ENCODE assay signal across 26 cellular contexts in genomic region chr17:58375811-58376210, GRCh38. TPM values are rescaled to one million over a fixed set of nuclear protein-coding genes. Genes with fewer than 3 reads are reported as not detected.
DNase-seq lines count a peak whose midpoint lies in the region; ATAC-seq, FAIRE-seq and TF ChIP-seq lines count a peak whose summit lies in the region.
"Had no signal": no experiment of that assay in that cellular context is flagged by ENCODE, and none has a peak within 500 bp of the region (broad histone marks: within the 10 kb centered on the region; RNA-seq: fewer than 3 reads in every experiment).

No MANE protein-coding gene starts in this region.

- TF ChIP-seq CTCF in HEK293 (tag by site-specific recombination; IDR thresholded peaks at IDR 0.05) (no peak), K562 (IDR thresholded peaks at IDR 0.05 in 2 of 3, conservative IDR thresholded peaks at IDR 0.05 in 1 of 3; ENCODE audit: insufficient read depth in 2 of 3, low read depth in 1 of 3, low read length in 3 of 3) (no peak)

- intact Hi-C loops in K562 (cut with micrococcal nuclease): no loop called here
- intact Hi-C loops in left colon (cut with DNase I, micrococcal nuclease): no loop called here

- no peak overlapping the region for H2AFZ ChIP-seq in K562 (ENCODE audit: low read depth, low read length)
- H2AFZ ChIP-seq: parathyroid adenoma had no signal

- in situ Hi-C loops in K562 (cut with MboI): no loop called here

- DNase-seq in K562 (ENCODE audit: extremely low read depth in 1 of 4, low spot score in 3 of 4): no peak
- peak in 1 of 2 donors; percentile 55 for DNase-seq in left colon
- no peak for DNase-seq in stimulated activated effector memory CD8-positive, alpha-beta T cell treated with anti-CD3 and anti-CD28 coated beads, Interleukin-12 subunit alpha, Interleukin-12 subunit beta, amount 100 ng/mL, for 72 hours (ENCODE audit: low spot score in 2 of 2)
- DNase-seq in NCI-H1417 (lab: John Stamatoyannopoulos, UW): no peak
- no peak for DNase-seq in SJCRH30
- DNase-seq: activated CD4-positive, alpha-beta T cell treated with anti-CD3 and anti-CD28 coated beads, Interleukin-2, amount 50 U/mL, for 48 hours; anterior cingulate cortex; NCI-H1092 treated with DMSO at 0.1 percent for 48 hours; NCI-H187 treated with DMSO at 0.1 percent for 48 hours; NCI-H524 treated with DMSO at 0.1 percent for 48 hours; nephron progenitor cell; SHP77 treated with DMSO at 0.1 percent for 48 hours; stimulated activated CD4-positive, alpha-beta T cell treated with anti-CD3 and anti-CD28 coated beads, Interleukin-2, amount 100 ng/mL, for 48 hours; SW 1271; T1000; upper lobe of left lung had no signal

- no peaks in the 10 kb centered on the region for H4K20me1 ChIP-seq in K562 (replicated peaks; ENCODE audit: control insufficient read depth, insufficient read depth, low read length)

- H3K9ac ChIP-seq in K562 (ENCODE audit: insufficient read depth in 1 of 2, low read depth in 2 of 2, low read length in 2 of 2): peak overlapping the region in 1 of 2 experiments; percentile 45; a peak in 1 of 4 replicates
- H3K9ac ChIP-seq: parathyroid adenoma had no signal

- POLR2A ChIA-PET in HEK293 (lab: Yijun Ruan, JAX): interaction anchor here (1.5 kb wide), 1 partner anchor 24 kb away, joined by 6 read pairs; the partner anchor contains the start of gene SUPT4H1
- POLR2A ChIA-PET in K562 (lab: Yijun Ruan, JAX): interaction anchor here (1.0 to 1.9 kb wide), 2 partner anchors 12 to 44 kb away, joined by 3 to 5 read pairs; no protein-coding TSS in a partner anchor

- no peak overlapping the region for H3K4me3 Mint-ChIP-seq in stimulated activated effector memory CD8-positive, alpha-beta T cell treated with anti-CD3 and anti-CD28 coated beads, Interleukin-12 subunit alpha, Interleukin-12 subunit beta, amount 100 ng/mL, for 72 hours
- H3K4me3 Mint-ChIP-seq: activated naive CD8-positive, alpha-beta T cell; nephron progenitor cell had no signal

- TF ChIP-seq RAD21 in K562 (CRISPR knock-in tag; conservative IDR thresholded peaks at IDR 0.05 in 1 of 2, IDR thresholded peaks at IDR 0.05 in 1 of 2): no peak

- H3K4me2 ChIP-seq in K562 (ENCODE audit: insufficient read depth, low read length): no peak overlapping the region

- peak overlapping the region; percentile 1 for H3K27ac Mint-ChIP-seq in stimulated activated effector memory CD8-positive, alpha-beta T cell treated with anti-CD3 and anti-CD28 coated beads, Interleukin-12 subunit alpha, Interleukin-12 subunit beta, amount 100 ng/mL, for 72 hours
- H3K27ac Mint-ChIP-seq: activated naive CD8-positive, alpha-beta T cell; activated T-helper 2 cell treated with anti-CD3 and anti-CD28 coated beads, Interferon-gamma antibody, Interleukin-2, Interleukin-4, amounts not matched to agents 10 μg/mL and 5 μg/mL and 100 μg/mL, durations not matched to agents 14 hours and 24 hours and 36 hours had no signal

- H3K36me3 Mint-ChIP-seq in stimulated activated effector memory CD8-positive, alpha-beta T cell treated with anti-CD3 and anti-CD28 coated beads, Interleukin-12 subunit alpha, Interleukin-12 subunit beta, amount 100 ng/mL, for 72 hours: no peaks in the 10 kb centered on the region

- H3K4me1 Mint-ChIP-seq in stimulated activated effector memory CD8-positive, alpha-beta T cell treated with anti-CD3 and anti-CD28 coated beads, Interleukin-12 subunit alpha, Interleukin-12 subunit beta, amount 100 ng/mL, for 72 hours: peaks cover 10% of the 10 kb centered on the region

- no peaks in the 10 kb centered on the region for H3K9me3 ChIP-seq in HEK293 (ENCODE audit: control insufficient read depth, insufficient read depth, low read depth, low read length)
- H3K9me3 ChIP-seq in K562 (replicated peaks; ENCODE audit: control insufficient read depth, insufficient read depth, low read depth, low read length): no peaks in the 10 kb centered on the region
- no peaks in the 10 kb centered on the region for H3K9me3 ChIP-seq in SJCRH30 (replicated peaks)
- H3K9me3 ChIP-seq: gastroesophageal sphincter, upper lobe of left lung had no signal

- no peak for FAIRE-seq in K562 (lab: Jason Lieb, UNC)
- FAIRE-seq: bronchial epithelial cell, keratinocyte had no signal

- no peak overlapping the region for H3K4me3 ChIP-seq in HEK293 (ENCODE audit: low read depth, low read length)
- H3K4me3 ChIP-seq in K562: no peak overlapping the region
- H3K4me3 ChIP-seq in SJCRH30: no peak overlapping the region
- H3K4me3 ChIP-seq: gastroesophageal sphincter, upper lobe of left lung had no signal

- no peaks in the 10 kb centered on the region for H3K79me2 ChIP-seq in K562 (ENCODE audit: control insufficient read depth, insufficient read depth, low read length)

- H3K36me3 ChIP-seq in HEK293 (ENCODE audit: control insufficient read depth in 2 of 2, insufficient read depth in 1 of 2, low read length in 2 of 2) (peaks cover 0 to 2% of the 10 kb centered on the region in 2 experiments; a peak in 1 of 3 replicates), K562 (ENCODE audit: control insufficient read depth, insufficient read depth, low read length) (no peaks in the 10 kb centered on the region), SJCRH30 (no peaks in the 10 kb centered on the region)
- H3K36me3 ChIP-seq: gastroesophageal sphincter, upper lobe of left lung had no signal

- TF ChIP-seq POLR2A in K562 (conservative IDR thresholded peaks at IDR 0.05): no peak

- H3K27ac ChIP-seq in HEK293 (ENCODE audit: extremely low read depth, low read depth, low read length): no peak overlapping the region; the same call in 1 of the 2 replicates
- H3K27ac ChIP-seq in K562 (ENCODE audit: extremely low read depth, low read depth, low read length): no peak overlapping the region
- H3K27ac ChIP-seq in SJCRH30: no peak overlapping the region
- H3K27ac ChIP-seq: gastroesophageal sphincter had no signal

- H3K9me1 ChIP-seq in K562 (ENCODE audit: control insufficient read depth, insufficient read depth, low read length): no peaks in the 10 kb centered on the region

- H3K27me3 ChIP-seq in K562 (ENCODE audit: control insufficient read depth in 2 of 2, insufficient read depth in 2 of 2, low read length in 2 of 2) (no peaks in the 10 kb centered on the region), SJCRH30 (no peaks in the 10 kb centered on the region; the same call in 1 of the 2 replicates)
- H3K27me3 ChIP-seq: gastroesophageal sphincter, upper lobe of left lung had no signal

- no peak for TF ChIP-seq EP300 in K562 (IDR thresholded peaks at IDR 0.05; ENCODE audit: low read length)

- CTCF ChIA-PET in HEK293 (lab: Yijun Ruan, JAX): interaction anchor here (0.5 to 1.0 kb wide), 2 partner anchors 68 to 169 kb away, joined by 3 read pairs; no protein-coding TSS in a partner anchor
- CTCF ChIA-PET in K562 (lab: Yijun Ruan, JAX; ENCODE audit: low intra/inter-chr PET ratio): no interaction called here

- no peaks in the 10 kb centered on the region for H3K9me3 Mint-ChIP-seq in stimulated activated effector memory CD8-positive, alpha-beta T cell treated with anti-CD3 and anti-CD28 coated beads, Interleukin-12 subunit alpha, Interleukin-12 subunit beta, amount 100 ng/mL, for 72 hours
- H3K9me3 Mint-ChIP-seq: activated T-helper 2 cell treated with anti-CD3 and anti-CD28 coated beads, Interferon-gamma antibody, Interleukin-2, Interleukin-4, amounts not matched to agents 10 μg/mL and 5 μg/mL and 100 μg/mL, durations not matched to agents 14 hours and 24 hours and 36 hours; nephron progenitor cell had no signal

- ATAC-seq in K562 (peak; percentile 16; the same call in 1 of the 3 replicates), left colon (peak; percentile 48), GM18873 (IDR thresholded peaks at IDR 0.05; ENCODE audit: low FRiP score, unreplicated experiment) (no peak)
- ATAC-seq in stimulated activated effector memory CD8-positive, alpha-beta T cell treated with anti-CD3 and anti-CD28 coated beads, Interleukin-12 subunit alpha, Interleukin-12 subunit beta, amount 100 ng/mL, for 72 hours: no peak
- ATAC-seq: gastroesophageal sphincter, Panc1 had no signal

- WGBS in K562 (ENCODE audit: insufficient coverage, low coverage, missing lambda C conversion rate): 22% methylated on average over 2 of the region's 2 CpGs

- BruUV-seq in K562 (replicated peaks; lab: Mats Ljungman, UMichigan): no TSS peak

- H3K4me1 ChIP-seq in HEK293 (ENCODE audit: control insufficient read depth, insufficient read depth, low read length) (peaks cover 4% of the 10 kb centered on the region; the same call in 1 of the 2 replicates), K562 (replicated peaks in 1 of 2; ENCODE audit: control insufficient read depth in 2 of 2, insufficient read depth in 2 of 2, low read length in 2 of 2) (peaks cover 0 to 26% of the 10 kb centered on the region in 2 experiments; a peak in 4 of 5 replicates), SJCRH30 (no peaks in the 10 kb centered on the region)
- H3K4me1 ChIP-seq: gastroesophageal sphincter had no signal

RNA-seq across cellular contexts. Expression of gene SUPT4H1, which starts 23.8 kb away (rescaled TPM):
- total RNA-seq in K562 (2011; cell fraction: chromatin; rRNA removed; ENCODE audit: low replicate concordance): 26.0 and 31.9 TPM in 2 replicates
- 30.7 and 32.8 TPM in 2 replicates for total RNA-seq in K562 (2011; cell fraction: nucleolus; rRNA removed)
- 38.1 and 51.1 TPM in 2 replicates for total RNA-seq in K562 (2011; cell fraction: nucleoplasm; rRNA removed)
- total RNA-seq in K562 (2014; rRNA removed) (62.1 and 94.0 TPM in 2 replicates), K562 (2014; rRNA removed; fragmentation: Illumina TruSeq; extraction: Trizol) (102 and 108 TPM in 2 replicates), K562 (2015; rRNA removed; fragmentation: Illumina TruSeq; extraction: Trizol) (90.6 and 94.8 TPM in 2 replicates), K562 (2021) (105 and 111 TPM in 2 replicates), left colon (10 to 100 TPM; 58.1 to 63.0 TPM)
- polyA plus RNA-seq in K562 (2011; rRNA removed) (198 and 273 TPM in 2 replicates), K562 (2014; fragmentation: Illumina TruSeq; extraction: Trizol) (116 and 140 TPM in 2 replicates), K562 (2014; fragmentation: Nextera tagmentation; extraction: Ambion mirVana) (100 to 1,000 TPM; 235 to 320 TPM), K562 (2014; rRNA removed) (113 and 117 TPM in 2 replicates)
- 118 and 163 TPM in 2 replicates for polyA plus RNA-seq in K562 (2011; cell fraction: cytosol; rRNA removed)
- polyA plus RNA-seq in K562 (2011; cell fraction: nucleus; rRNA removed): 45.3 and 71.9 TPM in 2 replicates
- polyA plus RNA-seq in K562 (2012): 120 and 125 TPM in 2 replicates
- 107 and 135 TPM in 2 replicates for polyA minus RNA-seq in K562 (2011; rRNA and poly(A)+ RNA removed)
- 23.5 and 42.2 TPM in 2 replicates for polyA minus RNA-seq in K562 (2011; cell fraction: cytosol; rRNA and poly(A)+ RNA removed)
- polyA minus RNA-seq in K562 (2011; cell fraction: nucleus; rRNA and poly(A)+ RNA removed): 12.4 and 23.0 TPM in 2 replicates
- 61.2 and 61.3 TPM in 2 replicates for total RNA-seq in SJCRH30 (2014; rRNA removed; shearing (Covaris generic))

RNA-seq across cellular contexts. Expression of gene RNF43, which starts 41.5 kb away (rescaled TPM):
- total RNA-seq in K562 (2011; cell fraction: chromatin; rRNA removed; ENCODE audit: low replicate concordance): 8.4 and 9.4 TPM in 2 replicates
- 5.0 and 6.2 TPM in 2 replicates for total RNA-seq in K562 (2011; cell fraction: nucleolus; rRNA removed)
- 7.3 and 9.5 TPM in 2 replicates for total RNA-seq in K562 (2011; cell fraction: nucleoplasm; rRNA removed)
- total RNA-seq in K562 (2014; rRNA removed): 1.5 and 2.0 TPM in 2 replicates
- 1.5 TPM in 2 replicates for total RNA-seq in K562 (2014; rRNA removed; fragmentation: Illumina TruSeq; extraction: Trizol)
- 1.2 TPM in 2 replicates for total RNA-seq in K562 (2015; rRNA removed; fragmentation: Illumina TruSeq; extraction: Trizol)
- 2.3 and 2.7 TPM in 2 replicates for total RNA-seq in K562 (2021)
- 0.75 and 1.2 TPM in 2 replicates for polyA plus RNA-seq in K562 (2011; rRNA removed)
- polyA plus RNA-seq in K562 (2011; cell fraction: cytosol; rRNA removed): 0.47 and 0.79 TPM in 2 replicates
- 2.0 and 2.8 TPM in 2 replicates for polyA plus RNA-seq in K562 (2011; cell fraction: nucleus; rRNA removed)
- polyA plus RNA-seq in K562 (2012): 2.6 and 3.4 TPM in 2 replicates
- polyA plus RNA-seq in K562 (2014; fragmentation: Illumina TruSeq; extraction: Trizol): 1.7 and 2.1 TPM in 2 replicates
- under 1 TPM; 0.29 to 0.51 TPM for polyA plus RNA-seq in K562 (2014; fragmentation: Nextera tagmentation; extraction: Ambion mirVana)
- 1.4 TPM in 2 replicates for polyA plus RNA-seq in K562 (2014; rRNA removed)
- 1.1 and 3.1 TPM in 2 replicates for polyA minus RNA-seq in K562 (2011; rRNA and poly(A)+ RNA removed)
- 0.29 and 2.1 TPM in 2 replicates for polyA minus RNA-seq in K562 (2011; cell fraction: cytosol; rRNA and poly(A)+ RNA removed)
- polyA minus RNA-seq in K562 (2011; cell fraction: nucleus; rRNA and poly(A)+ RNA removed): 0.89 and 1.3 TPM in 2 replicates
- total RNA-seq in left colon: 10 to 100 TPM; 37.3 to 50.5 TPM
- total RNA-seq in SJCRH30 (2014; rRNA removed; shearing (Covaris generic)): not detected in 2 replicates
- polyA plus RNA-seq: AG04450 had no signal

RNA-seq across cellular contexts. Expression of gene TSPOAP1, which starts 47.2 kb away (rescaled TPM):
- 26.2 and 58.3 TPM in 2 replicates for total RNA-seq in K562 (2011; cell fraction: chromatin; rRNA removed; ENCODE audit: low replicate concordance)
- total RNA-seq in K562 (2011; cell fraction: nucleolus; rRNA removed): 24.0 and 24.1 TPM in 2 replicates
- total RNA-seq in K562 (2011; cell fraction: nucleoplasm; rRNA removed): 18.1 and 18.9 TPM in 2 replicates
- total RNA-seq in K562 (2014; rRNA removed) (1.0 and 1.8 TPM in 2 replicates), K562 (2014; rRNA removed; fragmentation: Illumina TruSeq; extraction: Trizol) (0.57 and 0.87 TPM in 2 replicates), K562 (2015; rRNA removed; fragmentation: Illumina TruSeq; extraction: Trizol) (0.94 and 1.2 TPM in 2 replicates), K562 (2021) (1.7 and 3.3 TPM in 2 replicates), left colon (1 to 10 TPM; 6.1 to 7.9 TPM)
- polyA plus RNA-seq in K562 (2011; rRNA removed) (3.2 and 3.3 TPM in 2 replicates), K562 (2014; fragmentation: Illumina TruSeq; extraction: Trizol) (1.1 and 1.2 TPM in 2 replicates), K562 (2014; fragmentation: Nextera tagmentation; extraction: Ambion mirVana) (not detected), K562 (2014; rRNA removed) (1.6 and 3.9 TPM in 2 replicates)
- 2.4 and 2.6 TPM in 2 replicates for polyA plus RNA-seq in K562 (2011; cell fraction: cytosol; rRNA removed)
- 26.8 and 38.8 TPM in 2 replicates for polyA plus RNA-seq in K562 (2011; cell fraction: nucleus; rRNA removed)
- polyA plus RNA-seq in K562 (2012): 3.0 and 5.1 TPM in 2 replicates
- 1.1 and 1.8 TPM in 2 replicates for polyA minus RNA-seq in K562 (2011; rRNA and poly(A)+ RNA removed)
- 0.76 and 2.1 TPM in 2 replicates for polyA minus RNA-seq in K562 (2011; cell fraction: cytosol; rRNA and poly(A)+ RNA removed)
- 4.1 and 6.2 TPM in 2 replicates for polyA minus RNA-seq in K562 (2011; cell fraction: nucleus; rRNA and poly(A)+ RNA removed)
- total RNA-seq in SJCRH30 (2014; rRNA removed; shearing (Covaris generic)): 0.53 and 0.58 TPM in 2 replicates

Comparison
In these comparisons a context has a peak if more than half of its experiments do, and no peak if none do; other contexts are left out.
1. ATAC-seq: peak in K562 (single experiment) and left colon (single experiment); none in stimulated activated effector memory CD8-positive, alpha-beta T cell treated with anti-CD3 and anti-CD28 coated beads, Interleukin-12 subunit alpha, Interleukin-12 subunit beta, amount 100 ng/mL, for 72 hours (single experiment) and GM18873 (single experiment).